ENCODE assay signal across 2 cellular contexts in genomic region chr6:8279094-8279805, GRCh38.
A peak's percentile ranks its signal among the peaks of the same experiment; 100 is the strongest.
TF ChIP-seq lines count a peak whose summit lies in the region.

No MANE protein-coding gene starts in this region.

TF ChIP-seq in HEK293T, 16 proteins besides CTCF, POLR2A, EP300 and RAD21 (continued from another document):
- 0 out of 2 replicates have a peak, but pooled peaks have one; percentile 8 for TF ChIP-seq PKNOX1 (IDR thresholded peaks at IDR 0.05)

TF ChIP-seq in SK-N-SH, 30 proteins besides CTCF, POLR2A, EP300 and RAD21:
- TF ChIP-seq MAX (IDR thresholded peaks at IDR 0.05; ENCODE audit: low read depth) (no peak), GATA2 (CRISPR knock-in tag; IDR thresholded peaks at IDR 0.05) (peak; percentile 72), RCOR1 (IDR thresholded peaks at IDR 0.05; ENCODE audit: low read length) (peak; percentile 92), POLR2AphosphoS5 (IDR thresholded peaks at IDR 0.05; ENCODE audit: low read depth, low read length) (no peak), SMC3 (IDR thresholded peaks at IDR 0.05; ENCODE audit: low read depth, low read length) (no peak), FOXJ3 (CRISPR knock-in tag; IDR thresholded peaks at IDR 0.05) (peak; percentile 27; the same call in 1 of the 2 replicates)
